In the genomic region with DNA sequence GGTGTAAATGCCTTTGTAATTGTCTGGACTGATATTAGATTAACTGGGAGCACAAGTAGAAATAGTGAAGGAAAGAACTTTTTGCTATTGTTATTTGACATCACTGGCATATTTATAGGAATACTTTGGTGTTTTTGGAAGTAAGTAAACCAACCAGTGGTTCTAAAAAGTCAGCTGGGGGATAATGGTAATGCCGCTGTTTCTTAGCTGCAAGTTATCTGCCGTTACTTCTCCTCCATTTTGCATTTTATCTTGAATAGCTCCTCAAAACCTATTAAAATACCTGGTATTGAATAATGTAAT, we compare ENCODE assay signal across 12 cellular contexts. TPM values are rescaled to one million over a fixed set of nuclear protein-coding genes. Genes with fewer than 3 reads are reported as not detected.
DNase-seq lines count a peak whose midpoint lies in the region; ATAC-seq and TF ChIP-seq lines count a peak whose summit lies in the region.
"Had no signal": no experiment of that assay in that cellular context is flagged by ENCODE, and none has a peak within 500 bp of the region (broad histone marks: within the 10 kb centered on the region; RNA-seq: fewer than 3 reads in every experiment).

No MANE protein-coding gene starts in this region.

- ATAC-seq in activated CD8-positive, alpha-beta T cell treated with anti-CD3 and anti-CD28 coated beads for 36 hours: no peak
- ATAC-seq in stimulated activated memory B cell treated with anti-CD40 and anti-IgM and Interleukin-4, amounts not matched to agents 10 μg/mL and 1 μg/mL and 100 μg/mL, for 72 hours: no peak

- intact Hi-C loops in activated CD8-positive, alpha-beta T cell treated with anti-CD3 and anti-CD28 coated beads for 36 hours (cut with micrococcal nuclease): no loop called here

- H3K4me1 Mint-ChIP-seq in T-helper 2 cell treated with Interferon-gamma antibody and Interleukin-4, amounts not matched to agents 5 μg/mL and 100 μg/mL, for 36 hours (ENCODE audit: low read depth): peaks cover 70% of the 10 kb centered on the region
- peaks cover 70% of the 10 kb centered on the region for H3K4me1 Mint-ChIP-seq in activated CD8-positive, alpha-beta T cell treated with anti-CD3 and anti-CD28 coated beads for 36 hours (ENCODE audit: low read depth)
- peaks cover 70% of the 10 kb centered on the region for H3K4me1 Mint-ChIP-seq in stimulated activated memory B cell treated with anti-CD40 and anti-IgM and Interleukin-4, amounts not matched to agents 10 μg/mL and 1 μg/mL and 100 μg/mL, for 72 hours

- H3K4me3 Mint-ChIP-seq in T-helper 2 cell treated with Interferon-gamma antibody and Interleukin-4, amounts not matched to agents 5 μg/mL and 100 μg/mL, for 36 hours: peak overlapping the region; percentile 100
- H3K4me3 Mint-ChIP-seq in activated CD8-positive, alpha-beta T cell treated with anti-CD3 and anti-CD28 coated beads for 36 hours: peak overlapping the region; percentile 98
- peak overlapping the region; percentile 97 for H3K4me3 Mint-ChIP-seq in stimulated activated memory B cell treated with anti-CD40 and anti-IgM and Interleukin-4, amounts not matched to agents 10 μg/mL and 1 μg/mL and 100 μg/mL, for 72 hours

- H3K27ac Mint-ChIP-seq in T-helper 2 cell treated with Interferon-gamma antibody and Interleukin-4, amounts not matched to agents 5 μg/mL and 100 μg/mL, for 36 hours: peak overlapping the region; percentile 79
- peak overlapping the region; percentile 98 for H3K27ac Mint-ChIP-seq in activated CD8-positive, alpha-beta T cell treated with anti-CD3 and anti-CD28 coated beads for 36 hours
- H3K27ac Mint-ChIP-seq in stimulated activated memory B cell treated with anti-CD40 and anti-IgM and Interleukin-4, amounts not matched to agents 10 μg/mL and 1 μg/mL and 100 μg/mL, for 72 hours: peak overlapping the region; percentile 98

- POLR2A ChIA-PET in activated CD8-positive, alpha-beta T cell treated with anti-CD3 and anti-CD28 coated beads for 36 hours (lab: Charles Lee): interaction anchor here (0.8 to 6.1 kb wide), 5 partner anchors 11 to 54 kb away, joined by 3 to 40 read pairs (median 4); no protein-coding TSS in a partner anchor

- no peaks in the 10 kb centered on the region for H3K9me3 Mint-ChIP-seq in T-helper 2 cell treated with Interferon-gamma antibody and Interleukin-4, amounts not matched to agents 5 μg/mL and 100 μg/mL, for 36 hours
- H3K9me3 Mint-ChIP-seq in activated CD8-positive, alpha-beta T cell treated with anti-CD3 and anti-CD28 coated beads for 36 hours: no peaks in the 10 kb centered on the region
- no peaks in the 10 kb centered on the region for H3K9me3 Mint-ChIP-seq in stimulated activated memory B cell treated with anti-CD40 and anti-IgM and Interleukin-4, amounts not matched to agents 10 μg/mL and 1 μg/mL and 100 μg/mL, for 72 hours

- CTCF ChIA-PET in activated CD8-positive, alpha-beta T cell treated with anti-CD3 and anti-CD28 coated beads for 36 hours (lab: Charles Lee): interaction anchor here (0.9 to 7.7 kb wide), 12 partner anchors 10 to 281 kb away, joined by 3 to 64 read pairs (median 4); partner anchors contain the start of gene BCAS4

- TF ChIP-seq CTCF in activated CD8-positive, alpha-beta T cell treated with anti-CD3 and anti-CD28 coated beads for 36 hours (IDR thresholded peaks at IDR 0.05): no peak
- TF ChIP-seq CTCF in fibroblast of mammary gland (conservative IDR thresholded peaks at IDR 0.05; ENCODE audit: control insufficient read depth, insufficient read depth, low read depth, low read length): no peak

- H3K4me3 ChIP-seq in fibroblast of mammary gland (ENCODE audit: control insufficient read depth, low read depth, low read length): peak overlapping the region; percentile 9

- no peak for DNase-seq in T-helper 2 cell treated with Interferon-gamma antibody and Interleukin-4, amounts not matched to agents 5 μg/mL and 100 μg/mL, for 36 hours (ENCODE audit: low spot score)
- DNase-seq in T-helper 2 cell: no peak
- DNase-seq in activated CD8-positive, alpha-beta T cell treated with anti-CD3 and anti-CD28 coated beads for 36 hours: no peak
- DNase-seq in fibroblast of mammary gland (ENCODE audit: low read depth): no peak
- no peak for DNase-seq in RKO (ENCODE audit: low spot score)
- no peak for DNase-seq in NCI-H748 (lab: John Stamatoyannopoulos, UW; ENCODE audit: unreplicated experiment)
- DNase-seq in NCI-H2171 (lab: John Stamatoyannopoulos, UW): no peak
- DNase-seq: amygdala, head of caudate nucleus, NCI-H69, T1000 had no signal

- no peaks in the 10 kb centered on the region for H3K27me3 Mint-ChIP-seq in T-helper 2 cell treated with Interferon-gamma antibody and Interleukin-4, amounts not matched to agents 5 μg/mL and 100 μg/mL, for 36 hours (ENCODE audit: low read depth)
- H3K27me3 Mint-ChIP-seq in activated CD8-positive, alpha-beta T cell treated with anti-CD3 and anti-CD28 coated beads for 36 hours: no peaks in the 10 kb centered on the region
- no peaks in the 10 kb centered on the region for H3K27me3 Mint-ChIP-seq in stimulated activated memory B cell treated with anti-CD40 and anti-IgM and Interleukin-4, amounts not matched to agents 10 μg/mL and 1 μg/mL and 100 μg/mL, for 72 hours

- H3K36me3 Mint-ChIP-seq in T-helper 2 cell treated with Interferon-gamma antibody and Interleukin-4, amounts not matched to agents 5 μg/mL and 100 μg/mL, for 36 hours (ENCODE audit: low read depth): peaks cover 44% of the 10 kb centered on the region
- peaks cover 49% of the 10 kb centered on the region for H3K36me3 Mint-ChIP-seq in activated CD8-positive, alpha-beta T cell treated with anti-CD3 and anti-CD28 coated beads for 36 hours (ENCODE audit: low read depth)
- peaks cover 51% of the 10 kb centered on the region for H3K36me3 Mint-ChIP-seq in stimulated activated memory B cell treated with anti-CD40 and anti-IgM and Interleukin-4, amounts not matched to agents 10 μg/mL and 1 μg/mL and 100 μg/mL, for 72 hours

RNA-seq across cellular contexts. Expression of gene PTPN1, which starts 3.8 kb away (rescaled TPM):
- 10 to 100 TPM; 65.1 to 66.6 TPM for total RNA-seq in activated CD8-positive, alpha-beta T cell treated with anti-CD3 and anti-CD28 coated beads for 36 hours
